ENCODE assay signal across 15 cellular contexts in the genomic region with DNA sequence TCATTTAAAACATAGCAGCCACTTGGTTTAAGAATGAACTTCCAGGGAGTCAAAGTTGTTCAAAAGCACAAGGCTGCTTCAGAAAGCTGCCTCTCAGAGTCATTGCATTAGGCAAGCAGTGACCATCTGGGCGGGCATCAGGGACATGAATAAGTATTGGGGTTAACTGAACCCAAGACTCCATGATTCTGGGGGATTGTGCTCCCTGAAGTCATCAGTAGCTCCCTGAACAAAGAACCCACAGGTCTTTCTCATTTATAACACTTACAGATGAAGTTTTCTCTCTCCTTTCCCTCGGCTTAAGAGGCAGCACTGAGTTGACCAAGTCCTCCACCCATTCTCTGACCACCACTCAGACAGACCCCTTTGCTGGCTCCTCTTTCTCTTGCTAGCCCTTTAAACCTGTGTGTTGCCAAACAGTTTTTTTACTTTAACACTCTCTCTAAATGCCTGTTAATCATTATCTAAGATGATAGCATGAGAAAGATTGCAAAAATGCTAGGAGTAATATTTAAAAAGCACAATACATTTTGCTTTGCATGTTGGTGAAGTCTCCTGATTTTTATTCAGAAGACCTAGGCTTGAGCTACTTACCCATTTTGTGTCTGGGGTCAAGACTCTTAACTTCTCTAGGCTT.
DNase-seq lines count a peak whose midpoint lies in the region; ATAC-seq, FAIRE-seq and TF ChIP-seq lines count a peak whose summit lies in the region.
"Had no signal": no experiment of that assay in that cellular context is flagged by ENCODE, and none has a peak within 500 bp of the region (broad histone marks: within the 10 kb centered on the region; RNA-seq: fewer than 3 reads in every experiment).

No MANE protein-coding gene starts in this region.

- TF ChIP-seq EP300 in HepG2 (IDR thresholded peaks at IDR 0.05; ENCODE audit: low read depth in 2 of 2, low read length in 2 of 2) (no peak), HepG2 (CRISPR knock-in tag; IDR thresholded peaks at IDR 0.05; ENCODE audit: borderline replicate concordance) (no peak)

- H3K4me3 ChIP-seq in body of pancreas (no peak overlapping the region), HepG2 (replicated peaks in 1 of 3; ENCODE audit: insufficient read depth in 1 of 3, low read depth in 2 of 3, low read length in 3 of 3) (peak overlapping the region; percentile 2 to 44 (median 6); a peak in 4 of 6 replicates), small intestine (ENCODE audit: low read depth in 1 of 2, low read length in 2 of 2) (no peak overlapping the region)

- in situ Hi-C loops in HepG2 (cut with HindIII; ENCODE audit: extremely low pct_ligation_motif_present, low pct_unique_long_range_greater_than_20kb), result no loop called here

- POLR2A ChIA-PET in HepG2 (lab: Yijun Ruan, JAX), result interaction anchor here (0.6 kb wide), 1 partner anchor 15 kb away, joined by 3 read pairs; no protein-coding TSS in a partner anchor

- TF ChIP-seq POLR2A in body of pancreas (IDR thresholded peaks at IDR 0.05), result no peak
- TF ChIP-seq POLR2A in HepG2 (IDR thresholded peaks at IDR 0.05; ENCODE audit: insufficient read depth in 1 of 2, low read depth in 2 of 2, low read length in 2 of 2), result no peak

- peak overlapping the region; percentile 54 for H2AFZ ChIP-seq in HepG2 (ENCODE audit: low read length)

- intact Hi-C loops in body of pancreas (cut with DNase I), result no loop called here
- intact Hi-C loops in HepG2 (cut with micrococcal nuclease; ENCODE audit: unreplicated experiment), result no loop called here

- TF ChIP-seq CTCF in body of pancreas (IDR thresholded peaks at IDR 0.05) (no peak), HepG2 (CRISPR knock-in tag; IDR thresholded peaks at IDR 0.05) (no peak)

- H3K27me3 ChIP-seq in body of pancreas (no peaks in the 10 kb centered on the region), HepG2 (ENCODE audit: control insufficient read depth in 1 of 2, insufficient read depth in 2 of 2, low read length in 2 of 2) (no peaks in the 10 kb centered on the region), small intestine (ENCODE audit: control insufficient read depth in 2 of 2, insufficient read depth in 2 of 2, low read length in 2 of 2) (no peaks in the 10 kb centered on the region)

- H3K79me2 ChIP-seq in HepG2 (ENCODE audit: insufficient read depth, low read length), result no peaks in the 10 kb centered on the region

- no peaks in the 10 kb centered on the region for H3K36me3 ChIP-seq in body of pancreas (replicated peaks in 1 of 2; ENCODE audit: insufficient read depth in 1 of 2, low read depth in 2 of 2)
- no peaks in the 10 kb centered on the region for H3K36me3 ChIP-seq in HepG2 (replicated peaks in 1 of 2; ENCODE audit: control insufficient read depth in 1 of 2, insufficient read depth in 2 of 2, low read length in 2 of 2)
- no peaks in the 10 kb centered on the region for H3K36me3 ChIP-seq in small intestine (ENCODE audit: control insufficient read depth in 2 of 2, insufficient read depth in 2 of 2, low read length in 2 of 2)

- peak overlapping the region; percentile 54 for H3K4me2 ChIP-seq in HepG2 (ENCODE audit: low read depth, low read length)

- ATAC-seq in body of pancreas (peak; percentile 39), HepG2 (no peak)

- no peaks in the 10 kb centered on the region for H3K9me3 ChIP-seq in body of pancreas
- no peaks in the 10 kb centered on the region for H3K9me3 ChIP-seq in HepG2 (ENCODE audit: low read length)
- H3K9me3 ChIP-seq in small intestine (ENCODE audit: control insufficient read depth, low read depth), result no peaks in the 10 kb centered on the region

- no peaks in the 10 kb centered on the region for H4K20me1 ChIP-seq in HepG2 (ENCODE audit: insufficient read depth, low read length)

- peak overlapping the region; percentile 58 for H3K9ac ChIP-seq in HepG2 (ENCODE audit: insufficient read depth, low read depth, low read length)

- 43 to 45% methylated on average over 2 of the region's 2 CpGs for WGBS in body of pancreas, 2 donors
- 26% methylated on average over 2 of the region's 2 CpGs for WGBS in HepG2 (ENCODE audit: low lambda C conversion rate)
- 17 to 63% (median 39%) methylated on average over 2 of the region's 2 CpGs for WGBS in small intestine, 3 donors

- H3K4me1 ChIP-seq in body of pancreas (peaks cover 47% of the 10 kb centered on the region), HepG2 (ENCODE audit: insufficient read depth, low read length) (peaks cover 93% of the 10 kb centered on the region), small intestine (ENCODE audit: control insufficient read depth in 2 of 2, insufficient read depth in 1 of 2, low read depth in 1 of 2, low read length in 1 of 2) (peaks cover 8 to 9% of the 10 kb centered on the region in 2 donors)

- no TSS peak for BruUV-seq in HepG2 (replicated peaks; lab: Mats Ljungman, UMichigan)

- CTCF ChIA-PET in HepG2 (lab: Yijun Ruan, JAX; ENCODE audit: low intra/inter-chr PET ratio, low total read pairs), result no interaction called here

- TF ChIP-seq RAD21 in HepG2 (CRISPR knock-in tag; IDR thresholded peaks at IDR 0.05), result no peak

- FAIRE-seq in HepG2 (lab: Jason Lieb, UNC), result peak; percentile 57
- no peak for FAIRE-seq in small intestine (lab: Jason Lieb, UNC)

- peak overlapping the region in 3 of 4 donors; percentile 46 to 77 (median 66) for H3K27ac ChIP-seq in body of pancreas
- H3K27ac ChIP-seq in HepG2 (ENCODE audit: extremely low read length, insufficient read depth, low read length), result peak overlapping the region; percentile 62
- H3K27ac ChIP-seq in small intestine (ENCODE audit: low read depth in 1 of 2, low read length in 1 of 2), result no peak overlapping the region

- DNase-seq in DMS53 (lab: John Stamatoyannopoulos, UW) (peak; percentile 42), body of pancreas (no peak), HepG2 (ENCODE audit: low spot score) (no peak), small intestine (peak; percentile 25), NCI-H1092 treated with DMSO at 0.1 percent for 48 hours (lab: John Stamatoyannopoulos, UW) (no peak), NCI-H1105 treated with DMSO at 0.1 percent for 48 hours (lab: John Stamatoyannopoulos, UW) (no peak)
- no peak for DNase-seq in stimulated activated CD8-positive, alpha-beta memory T cell treated with anti-CD3 and anti-CD28 coated beads, Interleukin-4, amount 100 ng/mL, for 48 hours
- DNase-seq: AML-193, COR-L47, DMS79 treated with DMSO at 0.1 percent for 48 hours, HCEC 1CT, NCI-H1417 treated with DMSO at 0.1 percent for 48 hours, NCI-H1930, NCI-H2171, NCI-H748 treated with DMSO at 0.1 percent for 48 hours had no signal

TF ChIP-seq in HepG2, 621 proteins besides CTCF, POLR2A, EP300 and RAD21 (continues in another document):
- TF ChIP-seq ZNF678 (CRISPR knock-in tag; IDR thresholded peaks at IDR 0.05) (no peak), SRSF1 (optimal IDR thresholded peaks at IDR 0.05; ENCODE audit: low read depth, low read length) (no peak), ZNF382 (CRISPR knock-in tag; IDR thresholded peaks at IDR 0.05; ENCODE audit: borderline replicate concordance) (no peak), MED1 (CRISPR knock-in tag; IDR thresholded peaks at IDR 0.05) (0 out of 2 replicates have a peak, but pooled peaks have one; percentile 18), ZNF737 (CRISPR knock-in tag; IDR thresholded peaks at IDR 0.05; ENCODE audit: borderline replicate concordance) (no peak), KLF16 (CRISPR knock-in tag; IDR thresholded peaks at IDR 0.05) (no peak), ZNF850 (CRISPR knock-in tag; conservative IDR thresholded peaks at IDR 0.05) (no peak), ZNF740 (CRISPR knock-in tag; IDR thresholded peaks at IDR 0.05) (no peak), TBX2 (CRISPR knock-in tag; IDR thresholded peaks at IDR 0.05; ENCODE audit: borderline replicate concordance) (0 out of 2 replicates have a peak, but pooled peaks have one; percentile 19), ZNF260 (CRISPR knock-in tag; IDR thresholded peaks at IDR 0.05; ENCODE audit: borderline replicate concordance, low read depth) (no peak), HHEX (CRISPR knock-in tag; IDR thresholded peaks at IDR 0.05) (no peak), NFE2 (CRISPR knock-in tag; IDR thresholded peaks at IDR 0.05) (no peak), RBM39 (IDR thresholded peaks at IDR 0.05; ENCODE audit: low read depth, low read length, poor library complexity, severe bottlenecking) (no peak), ZNF263 (CRISPR knock-in tag; IDR thresholded peaks at IDR 0.05) (peak; percentile 86), ZNF580 (CRISPR knock-in tag; IDR thresholded peaks at IDR 0.05; ENCODE audit: borderline replicate concordance, low read depth) (no peak), ZUFSP (CRISPR knock-in tag; IDR thresholded peaks at IDR 0.05; ENCODE audit: borderline replicate concordance) (no peak)
- TF ChIP-seq, protein P1, sequence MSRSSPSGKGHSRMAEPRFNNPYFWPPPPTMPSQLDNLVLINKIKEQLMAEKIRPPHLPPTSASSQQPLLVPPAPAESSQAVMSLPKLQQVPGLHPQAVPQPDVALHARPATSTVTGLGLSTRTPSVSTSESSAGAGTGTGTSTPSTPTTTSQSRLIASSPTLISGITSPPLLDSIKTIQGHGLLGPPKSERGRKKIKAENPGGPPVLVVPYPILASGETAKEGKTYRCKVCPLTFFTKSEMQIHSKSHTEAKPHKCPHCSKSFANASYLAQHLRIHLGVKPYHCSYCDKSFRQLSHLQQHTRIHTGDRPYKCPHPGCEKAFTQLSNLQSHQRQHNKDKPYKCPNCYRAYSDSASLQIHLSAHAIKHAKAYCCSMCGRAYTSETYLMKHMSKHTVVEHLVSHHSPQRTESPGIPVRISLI (CRISPR knock-in tag; IDR thresholded peaks at IDR 0.05; ENCODE audit: borderline replicate concordance), result peak; percentile 49; the same call in 1 of the 2 replicates

Comparison
In these comparisons a context has a peak if more than half of its experiments do, and no peak if none do; other contexts are left out.
1. DNase-seq: peak in DMS53 (single experiment) and small intestine (single experiment); none in body of pancreas (0 of 4), HepG2 (single experiment), NCI-H1092 treated with DMSO at 0.1 percent for 48 hours (single experiment), stimulated activated CD8-positive, alpha-beta memory T cell treated with anti-CD3 and anti-CD28 coated beads, Interleukin-4, amount 100 ng/mL, for 48 hours (single experiment) and NCI-H1105 treated with DMSO at 0.1 percent for 48 hours (single experiment).
2. H3K27ac ChIP-seq: peak in body of pancreas (3 of 4) and HepG2 (single experiment); none in small intestine (0 of 2).
3. H3K4me3 ChIP-seq: peak in HepG2 (3 of 3); none in body of pancreas (0 of 2) and small intestine (0 of 2).